Comparison of ENCODE assay signal across 1 cellular context in genomic region chr11:116853461-116854073, GRCh38.
TF ChIP-seq lines count a peak whose summit lies in the region.

No MANE protein-coding gene starts in this region.

TF ChIP-seq in GM12878, 131 proteins besides CTCF, POLR2A, EP300 and RAD21 (continued from another document):
- no peak for TF ChIP-seq ZBTB4 (CRISPR knock-in tag; IDR thresholded peaks at IDR 0.05)
